Comparison of ENCODE assay signal across 15 cellular contexts in genomic region chr6:150549007-150549406, GRCh38.
"Had no signal": no experiment of that assay in that cellular context is flagged by ENCODE, and none has a peak within 500 bp of the region (broad histone marks: within the 10 kb centered on the region; RNA-seq: fewer than 3 reads in every experiment).

No MANE protein-coding gene starts in this region.

- H3K27me3 ChIP-seq: heart left ventricle, ovary, upper lobe of right lung had no signal

- H3K4me1 ChIP-seq: upper lobe of right lung had no signal

- H3K36me3 ChIP-seq: gastroesophageal sphincter, heart left ventricle, left ventricle myocardium inferior, ovary, thoracic aorta, upper lobe of right lung had no signal

- H3K27ac ChIP-seq: gastroesophageal sphincter, heart left ventricle, left ventricle myocardium inferior, ovary, thoracic aorta, upper lobe of right lung had no signal

- H3K36me3 Mint-ChIP-seq: activated naive CD8-positive, alpha-beta T cell; stimulated activated naive B cell treated with anti-CD40 and anti-IgM and Interleukin-4, amounts not matched to agents 10 μg/mL and 1 μg/mL and 100 μg/mL, for 72 hours had no signal

- H3K9me3 ChIP-seq: gastroesophageal sphincter, heart left ventricle, left ventricle myocardium inferior, ovary, thoracic aorta, upper lobe of right lung had no signal

- H3K4me3 Mint-ChIP-seq: activated CD4-positive, alpha-beta T cell treated with anti-CD3 and anti-CD28 coated beads for 36 hours; activated naive CD8-positive, alpha-beta T cell; stimulated activated naive B cell treated with anti-CD40 and anti-IgM and Interleukin-4, amounts not matched to agents 10 μg/mL and 1 μg/mL and 100 μg/mL, for 72 hours had no signal

- DNase-seq: activated CD4-positive, alpha-beta T cell treated with anti-CD3 and anti-CD28 coated beads for 36 hours; activated CD4-positive, alpha-beta T cell treated with anti-CD3 and anti-CD28 coated beads, Interleukin-2, amount 50 U/mL, for 48 hours; cerebellar nuclear complex; cortex of kidney; heart left ventricle; kidney glomerular epithelial cell; left ventricle myocardium inferior; ovary; stimulated activated naive B cell treated with anti-CD40 and anti-IgM and Interleukin-4, amounts not matched to agents 10 μg/mL and 1 μg/mL and 100 μg/mL, for 72 hours; upper lobe of right lung had no signal

- H3K4me3 ChIP-seq: gastroesophageal sphincter, heart left ventricle, left ventricle myocardium inferior, ovary, thoracic aorta, upper lobe of right lung had no signal

- FAIRE-seq: bronchial epithelial cell had no signal

- ATAC-seq: activated CD4-positive, alpha-beta T cell treated with anti-CD3 and anti-CD28 coated beads for 36 hours; esophagus mucosa; gastroesophageal sphincter; upper lobe of right lung had no signal

- H3K27ac Mint-ChIP-seq: activated CD4-positive, alpha-beta T cell treated with anti-CD3 and anti-CD28 coated beads for 36 hours; activated naive CD8-positive, alpha-beta T cell; stimulated activated naive B cell treated with anti-CD40 and anti-IgM and Interleukin-4, amounts not matched to agents 10 μg/mL and 1 μg/mL and 100 μg/mL, for 72 hours had no signal
